9 cellular contexts compared by ENCODE assay signal in genomic region chr18:907171-907879, GRCh38. TPM values are rescaled to one million over a fixed set of nuclear protein-coding genes. Genes with fewer than 3 reads are reported as not detected.
A peak's percentile ranks its signal among the peaks of the same experiment; 100 is the strongest.
DNase-seq lines count a peak whose midpoint lies in the region; ATAC-seq, FAIRE-seq and TF ChIP-seq lines count a peak whose summit lies in the region.
"Had no signal": no experiment of that assay in that cellular context is flagged by ENCODE, and none has a peak within 500 bp of the region (broad histone marks: within the 10 kb centered on the region; RNA-seq: fewer than 3 reads in every experiment).

No MANE protein-coding gene starts in this region.

- no peak for DNase-seq in A549 (ENCODE audit: low read depth in 1 of 2, low spot score in 1 of 2)
- no peak for DNase-seq in Jurkat, Clone E6-1 (ENCODE audit: low read depth, low spot score)
- DNase-seq in activated naive CD8-positive, alpha-beta T cell treated with anti-CD3 and anti-CD28 coated beads, Interleukin-2, amount 50 U/mL, for 24 hours, result peak; percentile 13
- DNase-seq in left lobe of liver (ENCODE audit: low spot score), result no peak
- no peak for DNase-seq in tibial nerve (ENCODE audit: low spot score in 2 of 2)
- DNase-seq in NCI-H526 treated with DMSO at 0.1 percent for 48 hours (lab: John Stamatoyannopoulos, UW), result no peak
- DNase-seq in KG1 (lab: John Stamatoyannopoulos, UW), result no peak
- DNase-seq in T-helper 1 cell, result no peak

- no peak for FAIRE-seq in A549 (lab: Jason Lieb, UNC)

- peak overlapping the region; percentile 84 for H3K4me2 ChIP-seq in A549

- H3K4me1 ChIP-seq in A549, result peaks cover 9% of the 10 kb centered on the region; the same call in 1 of the 3 replicates
- peaks cover 0 to 53% (median 21%) of the 10 kb centered on the region in 4 donors for H3K4me1 ChIP-seq in tibial nerve

- CTCF ChIA-PET in A549 (lab: Yijun Ruan, JAX), result interaction anchor here (0.6 kb wide), 1 partner anchor 172 kb away, joined by 3 read pairs; no protein-coding TSS in a partner anchor

- peak overlapping the region; percentile 38 for H3K4me3 ChIP-seq in A549
- peak overlapping the region; percentile 80 for H3K4me3 ChIP-seq in Jurkat, Clone E6-1 (ENCODE audit: low read length)
- H3K4me3 ChIP-seq in tibial nerve, result peak overlapping the region; percentile 8 to 51 (median 26)

- H3K9me3 ChIP-seq in A549, result no peaks in the 10 kb centered on the region
- H3K9me3 ChIP-seq in tibial nerve, result no peaks in the 10 kb centered on the region

- no peaks in the 10 kb centered on the region for H3K9me3 Mint-ChIP-seq in activated naive CD8-positive, alpha-beta T cell treated with anti-CD3 and anti-CD28 coated beads, Interleukin-2, amount 50 U/mL, for 24 hours

- peaks cover 0 to 98% of the 10 kb centered on the region in 2 donors for H3K27me3 ChIP-seq in tibial nerve

- peaks cover 3% of the 10 kb centered on the region for H3K36me3 Mint-ChIP-seq in activated naive CD8-positive, alpha-beta T cell treated with anti-CD3 and anti-CD28 coated beads, Interleukin-2, amount 50 U/mL, for 24 hours (ENCODE audit: low read depth)

- H3K36me3 ChIP-seq in tibial nerve, result no peaks in the 10 kb centered on the region

- POLR2A ChIA-PET in A549 (lab: Yijun Ruan, JAX), result no interaction called here

- TF ChIP-seq POLR2A in A549 (IDR thresholded peaks at IDR 0.05; ENCODE audit: low read length) (no peak), tibial nerve (IDR thresholded peaks at IDR 0.05) (no peak)

- TF ChIP-seq CTCF in A549 (IDR thresholded peaks at IDR 0.05) (no peak), tibial nerve (IDR thresholded peaks at IDR 0.05) (no peak)

- TF ChIP-seq EP300 in A549 (IDR thresholded peaks at IDR 0.05) (no peak), tibial nerve (IDR thresholded peaks at IDR 0.05) (no peak)

- peak in 1 of 2 experiments; percentile 68; a peak in 3 of 6 replicates for ATAC-seq in A549
- ATAC-seq in activated naive CD8-positive, alpha-beta T cell treated with anti-CD3 and anti-CD28 coated beads, Interleukin-2, amount 50 U/mL, for 24 hours, result peak; percentile 29
- ATAC-seq in left lobe of liver, result peak; percentile 82

- peaks cover 19% of the 10 kb centered on the region for H3K4me1 Mint-ChIP-seq in activated naive CD8-positive, alpha-beta T cell treated with anti-CD3 and anti-CD28 coated beads, Interleukin-2, amount 50 U/mL, for 24 hours

- no CpG with 5 or more reads among the region's 72 CpGs for WGBS in A549 (ENCODE audit: missing lambda C conversion rate)
- 1 to 2% methylated on average over 24 to 29 of the region's 72 CpGs for WGBS in tibial nerve, 2 donors

- H3K27me3 Mint-ChIP-seq in activated naive CD8-positive, alpha-beta T cell treated with anti-CD3 and anti-CD28 coated beads, Interleukin-2, amount 50 U/mL, for 24 hours, result peaks cover 79% of the 10 kb centered on the region

- H3K27ac Mint-ChIP-seq in activated naive CD8-positive, alpha-beta T cell treated with anti-CD3 and anti-CD28 coated beads, Interleukin-2, amount 50 U/mL, for 24 hours, result no peak overlapping the region

- H3K27ac ChIP-seq in A549 (no peak overlapping the region), tibial nerve (no peak overlapping the region)

- TF ChIP-seq RAD21 in A549 (conservative IDR thresholded peaks at IDR 0.05 in 1 of 2, IDR thresholded peaks at IDR 0.05 in 1 of 2), result no peak

- peak overlapping the region; percentile 36 for H3K4me3 Mint-ChIP-seq in activated naive CD8-positive, alpha-beta T cell treated with anti-CD3 and anti-CD28 coated beads, Interleukin-2, amount 50 U/mL, for 24 hours

TF ChIP-seq in A549, 52 proteins besides CTCF, POLR2A, EP300 and RAD21:
- TF ChIP-seq FOSB (CRISPR knock-in tag; IDR thresholded peaks at IDR 0.05) (no peak), RCOR1 (IDR thresholded peaks at IDR 0.05; ENCODE audit: low read depth, low read length) (no peak), EHMT2 (IDR thresholded peaks at IDR 0.05; ENCODE audit: low read depth) (no peak)

RNA-seq across cellular contexts. Expression of gene ADCYAP1, which starts 2.7 kb away (rescaled TPM):
- polyA plus RNA-seq in A549 (2011; rRNA removed), result not detected in 2 replicates
- polyA plus RNA-seq in A549 (2012; cell fraction: cytosol; rRNA removed), result not detected in 2 replicates
- not detected in 2 replicates for polyA plus RNA-seq in A549 (2012; cell fraction: nucleus; rRNA removed)
- polyA plus RNA-seq in A549 (2017; fragmentation: RNase III; extraction: RNeasy Plus Mini Kit Qiagen cat#74134 plus additional on column Dnase treatment), result not detected in 3 replicates
- not detected in 2 replicates for polyA minus RNA-seq in A549 (2011; rRNA and poly(A)+ RNA removed)
- 41.6 TPM for polyA plus RNA-seq in Jurkat, Clone E6-1 (2012; ENCODE audit: insufficient read depth, insufficient read length)
- not detected for total RNA-seq in left lobe of liver
- 1 to 10 TPM in 1 of 4 donors, under 1 TPM in 1, not detected in 2; 0.63 to 1.1 TPM for total RNA-seq in tibial nerve
- total RNA-seq: T-helper 1 cell treated with Interleukin-12 subunit alpha and Interleukin-12 subunit beta and Interleukin-4 antibody, amounts not matched to agents 30 ng/mL and 1 ng/mL, for 36 hours had no signal

Comparison
In these comparisons a context has a peak if more than half of its experiments do, and no peak if none do; other contexts are left out.
1. H3K4me3 ChIP-seq: peak in every context shown above with its lines; median percentile 80 in Jurkat, Clone E6-1; 38 in A549; 26 in tibial nerve.